ENCODE assay signal across 8 cellular contexts in the genomic region with DNA sequence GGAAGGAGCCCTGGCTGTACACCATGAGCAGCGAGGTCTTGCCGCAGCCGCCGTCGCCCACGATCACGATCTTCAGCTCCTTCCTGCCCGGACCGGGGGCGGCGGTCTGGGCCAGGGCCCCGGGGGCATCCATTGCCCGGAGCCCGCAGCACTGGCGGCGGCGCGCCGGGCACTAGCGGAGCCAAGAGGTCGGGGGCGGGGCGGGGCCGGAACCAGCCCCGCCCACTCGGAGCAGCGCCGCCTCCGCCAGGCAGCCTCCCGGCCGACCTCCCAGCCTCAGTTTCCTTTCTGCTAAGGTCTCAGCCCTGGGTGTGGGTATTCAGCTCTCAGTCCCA. TPM values are rescaled to one million over a fixed set of nuclear protein-coding genes. Genes with fewer than 3 reads are reported as not detected.
A peak's percentile ranks its signal among the peaks of the same experiment; 100 is the strongest.
DNase-seq lines count a peak whose midpoint lies in the region; ATAC-seq and TF ChIP-seq lines count a peak whose summit lies in the region.

A gene with protein sequence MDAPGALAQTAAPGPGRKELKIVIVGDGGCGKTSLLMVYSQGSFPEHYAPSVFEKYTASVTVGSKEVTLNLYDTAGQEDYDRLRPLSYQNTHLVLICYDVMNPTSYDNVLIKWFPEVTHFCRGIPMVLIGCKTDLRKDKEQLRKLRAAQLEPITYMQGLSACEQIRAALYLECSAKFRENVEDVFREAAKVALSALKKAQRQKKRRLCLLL (minus strand): TSS at position 188 of the 335 bp plus-strand sequence. CDS start 55 bp downstream, at position 133.

- no peaks in the 10 kb centered on the region for H3K9me3 ChIP-seq in gastrocnemius medialis

- H3K36me3 ChIP-seq in H7 (replicated peaks; ENCODE audit: control insufficient read depth, insufficient read depth, low read length) (peaks cover 9% of the 10 kb centered on the region), gastrocnemius medialis (no peaks in the 10 kb centered on the region)

- peak within 1 kb of the TSS; percentile 74; the same call in 1 of the 2 replicates for H3K4me3 ChIP-seq in GM08714 (ENCODE audit: low read length)
- peak within 1 kb of the TSS; percentile 79 for H3K4me3 ChIP-seq in H7 (ENCODE audit: insufficient read depth, low read depth, low read length)
- H3K4me3 ChIP-seq in NB4 (ENCODE audit: low read depth, low read length), result peak within 1 kb of the TSS; percentile 72
- peak within 1 kb of the TSS; percentile 56 to 73 (median 59) for H3K4me3 ChIP-seq in gastrocnemius medialis

- H3K36me3 Mint-ChIP-seq in activated naive CD4-positive, alpha-beta T cell treated with anti-CD3 and anti-CD28 coated beads, Interleukin-2, amount 50 U/mL, for 72 hours, result peaks cover 27 to 29% of the 10 kb centered on the region in 2 donors

- peaks cover 52 to 53% of the 10 kb centered on the region in 2 donors for H3K4me1 ChIP-seq in gastrocnemius medialis

- TF ChIP-seq CTCF in NB4 (IDR thresholded peaks at IDR 0.05; ENCODE audit: low read depth, low read length) (no peak), gastrocnemius medialis (IDR thresholded peaks at IDR 0.05 in 4 of 5, conservative IDR thresholded peaks at IDR 0.05 in 1 of 5) (no peak)

- intact Hi-C loops in left ventricle myocardium superior (cut with micrococcal nuclease) (loop anchor here (10.0 kb wide), 1 partner anchor 91 kb away; the partner anchor contains the start of gene PSMD9), gastrocnemius medialis (cut with DNase I; ENCODE audit: low total_unique reads) (no loop called here)

- no peaks in the 10 kb centered on the region for H3K9me3 Mint-ChIP-seq in activated naive CD4-positive, alpha-beta T cell treated with anti-CD3 and anti-CD28 coated beads, Interleukin-2, amount 50 U/mL, for 72 hours

- peak within 1 kb of the TSS; percentile 97 to 100 (median 99) for H3K27ac ChIP-seq in gastrocnemius medialis

- H3K27me3 ChIP-seq in H7 (ENCODE audit: control insufficient read depth, insufficient read depth, low read length), result peaks cover 2% of the 10 kb centered on the region; the same call in 1 of the 2 replicates
- H3K27me3 ChIP-seq in gastrocnemius medialis, result no peaks in the 10 kb centered on the region

- TF ChIP-seq POLR2A in NB4 (IDR thresholded peaks at IDR 0.05; ENCODE audit: extremely low read depth, insufficient read length), result peak; percentile 46
- no peak for TF ChIP-seq POLR2A in gastrocnemius medialis (IDR thresholded peaks at IDR 0.05)

- H3K27ac Mint-ChIP-seq in activated naive CD4-positive, alpha-beta T cell treated with anti-CD3 and anti-CD28 coated beads, Interleukin-2, amount 50 U/mL, for 72 hours, result peak within 1 kb of the TSS; percentile 93 to 97

- in situ Hi-C loops in gastrocnemius medialis (cut with MboI; ENCODE audit: low sequenced_read_pairs in 4 of 4), result loop anchor here in 3 of 4 donors (5.0 to 10.0 kb wide), 3 partner anchors 91 to 99 kb away; partner anchors contain the start of gene PSMD9 (in 3 of the 3)

- DNase-seq in H7 (peak; percentile 96), NB4 (ENCODE audit: low read depth) (no peak), left ventricle myocardium superior (peak; percentile 78), gastrocnemius medialis (no peak), NCI-H2081 treated with DMSO at 0.1 percent for 48 hours (lab: John Stamatoyannopoulos, UW) (no peak), T1000 (lab: John Stamatoyannopoulos, UW) (no peak)
- DNase-seq in activated naive CD4-positive, alpha-beta T cell treated with anti-CD3 and anti-CD28 coated beads, Interleukin-2, amount 50 U/mL, for 72 hours (ENCODE audit: low spot score in 2 of 2), result no peak

- ATAC-seq in activated naive CD4-positive, alpha-beta T cell treated with anti-CD3 and anti-CD28 coated beads, Interleukin-2, amount 50 U/mL, for 72 hours, result peak; percentile 17 to 33
- ATAC-seq in left ventricle myocardium superior, result peak; percentile 41
- ATAC-seq in gastrocnemius medialis, result no peak

RNA-seq across cellular contexts. Expression of the gene that starts here (rescaled TPM):
- total RNA-seq in H7 (2014; rRNA removed; shearing (Covaris generic)), result 23.8 and 25.5 TPM in 2 replicates
- 10 to 100 TPM; 95.3 to 96.2 TPM for total RNA-seq in activated naive CD4-positive, alpha-beta T cell treated with anti-CD3 and anti-CD28 coated beads, Interleukin-2, amount 50 U/mL, for 72 hours
- 48.3 TPM for total RNA-seq in left ventricle myocardium superior
- total RNA-seq in gastrocnemius medialis, result 1 to 10 TPM; 2.9 to 6.8 (median 4.1) TPM

Comparison
In these comparisons a context has a peak if more than half of its experiments do, and no peak if none do; other contexts are left out.
1. DNase-seq: peak in H7 (single experiment) and left ventricle myocardium superior (single experiment); none in NB4 (single experiment), activated naive CD4-positive, alpha-beta T cell treated with anti-CD3 and anti-CD28 coated beads, Interleukin-2, amount 50 U/mL, for 72 hours (0 of 2), gastrocnemius medialis (0 of 2), NCI-H2081 treated with DMSO at 0.1 percent for 48 hours (single experiment) and T1000 (single experiment).
2. ATAC-seq: peak in activated naive CD4-positive, alpha-beta T cell treated with anti-CD3 and anti-CD28 coated beads, Interleukin-2, amount 50 U/mL, for 72 hours (2 of 2) and left ventricle myocardium superior (single experiment); none in gastrocnemius medialis (0 of 2).
3. Peak in every context shown above with its lines, with median percentiles within 50 percentile points of each other: H3K4me3 ChIP-seq.